ENCODE assay signal across 8 cellular contexts in genomic region chrX:49308604-49309269, GRCh38. TPM values are rescaled to one million over a fixed set of nuclear protein-coding genes. Genes with fewer than 3 reads are reported as not detected.
DNase-seq lines count a peak whose midpoint lies in the region; ATAC-seq, FAIRE-seq and TF ChIP-seq lines count a peak whose summit lies in the region.

No MANE protein-coding gene starts in this region.

- H3K4me3 Mint-ChIP-seq in Caco-2 (ENCODE audit: unreplicated experiment) (peak overlapping the region; percentile 64), endodermal cell (peak overlapping the region; percentile 12)

- H3K36me3 ChIP-seq in Caco-2 (ENCODE audit: control insufficient read depth, insufficient read depth, low read length) (no peaks in the 10 kb centered on the region), SJSA1 (no peaks in the 10 kb centered on the region), endodermal cell (ENCODE audit: control insufficient read depth, insufficient read depth, low read length) (no peaks in the 10 kb centered on the region), neutrophil (no peaks in the 10 kb centered on the region)

- H3K9me3 ChIP-seq in Caco-2 = no peaks in the 10 kb centered on the region
- H3K9me3 ChIP-seq in SJSA1 (replicated peaks) = no peaks in the 10 kb centered on the region
- no peaks in the 10 kb centered on the region for H3K9me3 ChIP-seq in endodermal cell (ENCODE audit: control insufficient read depth, low read length)
- no peaks in the 10 kb centered on the region for H3K9me3 ChIP-seq in neutrophil

- DNase-seq in Caco-2 = no peak
- DNase-seq in SJSA1 (ENCODE audit: low read depth in 1 of 2, low spot score in 2 of 2) = no peak
- no peak for DNase-seq in endodermal cell
- DNase-seq in NCI-H1105 treated with DMSO at 0.1 percent for 48 hours (lab: John Stamatoyannopoulos, UW) = no peak
- DNase-seq in H54 (ENCODE audit: insufficient read length, low spot score) = no peak

- no peak for ATAC-seq in HG03342 (IDR thresholded peaks at IDR 0.05; ENCODE audit: unreplicated experiment)
- no peak for ATAC-seq in HG03097 (IDR thresholded peaks at IDR 0.05; ENCODE audit: low FRiP score, unreplicated experiment)

- FAIRE-seq in H54 (lab: Jason Lieb, UNC) = no peak

- BruUV-seq in Caco-2 (replicated peaks; lab: Mats Ljungman, UMichigan) = no TSS peak

- TF ChIP-seq POLR2A in H54 (IDR thresholded peaks at IDR 0.05; ENCODE audit: low read depth, low read length) = no peak

- WGBS in endodermal cell (ENCODE audit: insufficient coverage in 1 of 2, insufficient read length in 1 of 2), 2 experiments = 90% methylated on average over 15 of the region's 15 CpGs; no CpG with 5 or more reads in 1 of the 2 experiments

- no peaks in the 10 kb centered on the region for H3K27me3 ChIP-seq in Caco-2 (replicated peaks; ENCODE audit: control insufficient read depth, insufficient read depth, low read length)
- no peaks in the 10 kb centered on the region for H3K27me3 ChIP-seq in SJSA1 (replicated peaks)
- H3K27me3 ChIP-seq in endodermal cell (ENCODE audit: control insufficient read depth, insufficient read depth, low read length, poor library complexity, severe bottlenecking) = no peaks in the 10 kb centered on the region
- H3K27me3 ChIP-seq in neutrophil = no peaks in the 10 kb centered on the region

- H3K4me1 Mint-ChIP-seq in Caco-2 (ENCODE audit: low read depth, unreplicated experiment) = peaks cover 23% of the 10 kb centered on the region
- H3K4me1 Mint-ChIP-seq in endodermal cell = peaks cover 2% of the 10 kb centered on the region

- no peaks in the 10 kb centered on the region for H3K27me3 Mint-ChIP-seq in Caco-2 (ENCODE audit: insufficient read depth, unreplicated experiment)
- no peaks in the 10 kb centered on the region for H3K27me3 Mint-ChIP-seq in endodermal cell (ENCODE audit: insufficient read depth)

- H3K36me3 Mint-ChIP-seq in Caco-2 (ENCODE audit: insufficient read depth, unreplicated experiment) (peaks cover 14% of the 10 kb centered on the region), endodermal cell (ENCODE audit: low read depth) (no peaks in the 10 kb centered on the region)

- no peak overlapping the region for H3K9ac ChIP-seq in endodermal cell (ENCODE audit: extremely low read depth, low read length, poor library complexity, severe bottlenecking)

- H3K27ac ChIP-seq in SJSA1 = no peak overlapping the region
- no peak overlapping the region for H3K27ac ChIP-seq in endodermal cell (ENCODE audit: low read depth, low read length)
- peak overlapping the region; percentile 74 for H3K27ac ChIP-seq in neutrophil

- CTCF ChIA-PET in Caco-2 (lab: Charles Lee) = no interaction called here

- intact Hi-C loops in Caco-2 (cut with micrococcal nuclease; ENCODE audit: unreplicated experiment) = no loop called here

- POLR2A ChIA-PET in Caco-2 (lab: Charles Lee) = no interaction called here

- no peak overlapping the region for H3K4me3 ChIP-seq in Caco-2 (ENCODE audit: low read depth, low read length)
- H3K4me3 ChIP-seq in SJSA1 = peak overlapping the region; percentile 13
- no peak overlapping the region for H3K4me3 ChIP-seq in endodermal cell (ENCODE audit: low read length)
- peak overlapping the region; percentile 56 to 61 for H3K4me3 ChIP-seq in neutrophil (ENCODE audit: low read depth in 1 of 2, low read length in 1 of 2)

- TF ChIP-seq CTCF in Caco-2 (IDR thresholded peaks at IDR 0.05; ENCODE audit: insufficient read depth in 1 of 2, low read depth in 1 of 2, low read length in 1 of 2, severe bottlenecking in 1 of 2, unreplicated experiment in 1 of 2) (no peak), endodermal cell (conservative IDR thresholded peaks at IDR 0.05) (no peak), neutrophil (IDR thresholded peaks at IDR 0.05) (no peak)

- H3K27ac Mint-ChIP-seq in Caco-2 (ENCODE audit: unreplicated experiment) (peak overlapping the region; percentile 79), endodermal cell (peak overlapping the region; percentile 57)

- H3K9me3 Mint-ChIP-seq in Caco-2 (ENCODE audit: unreplicated experiment) (no peaks in the 10 kb centered on the region), endodermal cell (peaks cover 50% of the 10 kb centered on the region)

- no peaks in the 10 kb centered on the region; the same call in 1 of the 2 replicates for H3K4me1 ChIP-seq in Caco-2
- H3K4me1 ChIP-seq in SJSA1 (replicated peaks) = no peaks in the 10 kb centered on the region
- no peaks in the 10 kb centered on the region for H3K4me1 ChIP-seq in endodermal cell (ENCODE audit: control insufficient read depth, insufficient read depth, low read length)
- peaks cover 19 to 21% of the 10 kb centered on the region in 2 experiments for H3K4me1 ChIP-seq in neutrophil (ENCODE audit: control insufficient read depth in 1 of 2, insufficient read depth in 1 of 2, low read depth in 1 of 2, low read length in 1 of 2)

RNA-seq across cellular contexts. Expression of gene GAGE10, which starts 5.3 kb away (rescaled TPM):
- total RNA-seq in Caco-2 (2022) = not detected in 2 replicates
- total RNA-seq in SJSA1 (2014; rRNA removed; shearing (Covaris generic)) = not detected in 2 replicates
- total RNA-seq in endodermal cell = not detected
- not detected for polyA plus RNA-seq in endodermal cell (2013, experiment 1 of 2)
- not detected for polyA plus RNA-seq in endodermal cell (2013, experiment 2 of 2)

RNA-seq across cellular contexts. Expression of gene GAGE12J, which starts 13.1 kb away (rescaled TPM):
- total RNA-seq in Caco-2 (2022) (not detected in 2 replicates), endodermal cell (not detected)
- total RNA-seq in SJSA1 (2014; rRNA removed; shearing (Covaris generic)) = not detected in 2 replicates
- polyA plus RNA-seq in endodermal cell (2013, experiment 1 of 2) = not detected
- polyA plus RNA-seq in endodermal cell (2013, experiment 2 of 2) = not detected

RNA-seq across cellular contexts. Expression of gene GAGE13, which starts 22.6 kb away (rescaled TPM):
- total RNA-seq in Caco-2 (2022) = not detected in 2 replicates
- not detected in 2 replicates for total RNA-seq in SJSA1 (2014; rRNA removed; shearing (Covaris generic))
- total RNA-seq in endodermal cell = not detected
- polyA plus RNA-seq in endodermal cell (2013, experiment 1 of 2) = not detected
- not detected for polyA plus RNA-seq in endodermal cell (2013, experiment 2 of 2)

RNA-seq across cellular contexts. Expression of gene PPP1R3F, which starts 39.1 kb away (rescaled TPM):
- total RNA-seq in Caco-2 (2022) = 3.9 and 4.3 TPM in 2 replicates
- 6.5 and 6.8 TPM in 2 replicates for total RNA-seq in SJSA1 (2014; rRNA removed; shearing (Covaris generic))
- 10 to 100 TPM in 1 of 2 donors, 1 to 10 TPM in 1; 6.9 to 16.6 TPM for total RNA-seq in endodermal cell
- polyA plus RNA-seq in endodermal cell (2013, experiment 1 of 2) = 8.7 TPM
- 12.0 TPM for polyA plus RNA-seq in endodermal cell (2013, experiment 2 of 2)

RNA-seq across cellular contexts. Expression of gene FOXP3, which starts 44.2 kb away (rescaled TPM):
- total RNA-seq in Caco-2 (2022) (0.84 and 0.88 TPM in 2 replicates), endodermal cell (under 1 TPM; 0.53 to 0.77 TPM)
- total RNA-seq in SJSA1 (2014; rRNA removed; shearing (Covaris generic)) = not detected in 2 replicates
- polyA plus RNA-seq in endodermal cell (2013, experiment 1 of 2) = 0.25 TPM
- polyA plus RNA-seq in endodermal cell (2013, experiment 2 of 2) = 0.21 TPM

Comparison
In these comparisons a context has a peak if more than half of its experiments do, and no peak if none do; other contexts are left out.
1. H3K4me3 ChIP-seq: peak in SJSA1 (single experiment) and neutrophil (2 of 2); none in Caco-2 (single experiment) and endodermal cell (single experiment).